Comparison of ENCODE assay signal across 1 cellular context in the genomic region with DNA sequence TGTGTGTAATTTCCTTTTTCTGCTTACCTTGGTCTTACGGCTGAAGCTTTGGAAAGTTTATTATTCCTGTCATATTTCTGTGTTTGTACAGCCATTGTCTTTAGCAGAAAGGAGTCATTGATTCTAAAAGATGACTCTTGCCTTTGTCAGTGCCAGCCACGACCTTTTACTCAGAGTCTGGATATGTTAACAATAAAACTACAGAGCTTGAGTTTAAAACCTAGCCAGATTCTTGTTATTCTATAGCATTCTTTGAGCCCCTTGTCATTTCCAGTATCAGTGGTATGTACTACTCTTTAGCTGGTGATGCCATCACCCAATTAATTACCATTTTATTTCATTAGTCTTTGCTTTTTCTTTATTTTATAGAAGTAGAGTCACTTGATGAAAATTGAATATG.
TF ChIP-seq lines count a peak whose summit lies in the region.

No MANE protein-coding gene starts in this region.

TF ChIP-seq in HepG2, 621 proteins besides CTCF, POLR2A, EP300 and RAD21 (continued from another document):
- TF ChIP-seq, protein P1, sequence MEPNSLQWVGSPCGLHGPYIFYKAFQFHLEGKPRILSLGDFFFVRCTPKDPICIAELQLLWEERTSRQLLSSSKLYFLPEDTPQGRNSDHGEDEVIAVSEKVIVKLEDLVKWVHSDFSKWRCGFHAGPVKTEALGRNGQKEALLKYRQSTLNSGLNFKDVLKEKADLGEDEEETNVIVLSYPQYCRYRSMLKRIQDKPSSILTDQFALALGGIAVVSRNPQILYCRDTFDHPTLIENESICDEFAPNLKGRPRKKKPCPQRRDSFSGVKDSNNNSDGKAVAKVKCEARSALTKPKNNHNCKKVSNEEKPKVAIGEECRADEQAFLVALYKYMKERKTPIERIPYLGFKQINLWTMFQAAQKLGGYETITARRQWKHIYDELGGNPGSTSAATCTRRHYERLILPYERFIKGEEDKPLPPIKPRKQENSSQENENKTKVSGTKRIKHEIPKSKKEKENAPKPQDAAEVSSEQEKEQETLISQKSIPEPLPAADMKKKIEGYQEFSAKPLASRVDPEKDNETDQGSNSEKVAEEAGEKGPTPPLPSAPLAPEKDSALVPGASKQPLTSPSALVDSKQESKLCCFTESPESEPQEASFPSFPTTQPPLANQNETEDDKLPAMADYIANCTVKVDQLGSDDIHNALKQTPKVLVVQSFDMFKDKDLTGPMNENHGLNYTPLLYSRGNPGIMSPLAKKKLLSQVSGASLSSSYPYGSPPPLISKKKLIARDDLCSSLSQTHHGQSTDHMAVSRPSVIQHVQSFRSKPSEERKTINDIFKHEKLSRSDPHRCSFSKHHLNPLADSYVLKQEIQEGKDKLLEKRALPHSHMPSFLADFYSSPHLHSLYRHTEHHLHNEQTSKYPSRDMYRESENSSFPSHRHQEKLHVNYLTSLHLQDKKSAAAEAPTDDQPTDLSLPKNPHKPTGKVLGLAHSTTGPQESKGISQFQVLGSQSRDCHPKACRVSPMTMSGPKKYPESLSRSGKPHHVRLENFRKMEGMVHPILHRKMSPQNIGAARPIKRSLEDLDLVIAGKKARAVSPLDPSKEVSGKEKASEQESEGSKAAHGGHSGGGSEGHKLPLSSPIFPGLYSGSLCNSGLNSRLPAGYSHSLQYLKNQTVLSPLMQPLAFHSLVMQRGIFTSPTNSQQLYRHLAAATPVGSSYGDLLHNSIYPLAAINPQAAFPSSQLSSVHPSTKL (CRISPR knock-in tag; IDR thresholded peaks at IDR 0.05): peak; percentile 43
- TF ChIP-seq ZNF30 (CRISPR knock-in tag; IDR thresholded peaks at IDR 0.05): no peak
- TF ChIP-seq ZZZ3 (CRISPR knock-in tag; IDR thresholded peaks at IDR 0.05; ENCODE audit: borderline replicate concordance): no peak
- no peak for TF ChIP-seq AGO1 (IDR thresholded peaks at IDR 0.05; ENCODE audit: low read depth, low read length, poor library complexity, severe bottlenecking)
- TF ChIP-seq, protein P2, sequence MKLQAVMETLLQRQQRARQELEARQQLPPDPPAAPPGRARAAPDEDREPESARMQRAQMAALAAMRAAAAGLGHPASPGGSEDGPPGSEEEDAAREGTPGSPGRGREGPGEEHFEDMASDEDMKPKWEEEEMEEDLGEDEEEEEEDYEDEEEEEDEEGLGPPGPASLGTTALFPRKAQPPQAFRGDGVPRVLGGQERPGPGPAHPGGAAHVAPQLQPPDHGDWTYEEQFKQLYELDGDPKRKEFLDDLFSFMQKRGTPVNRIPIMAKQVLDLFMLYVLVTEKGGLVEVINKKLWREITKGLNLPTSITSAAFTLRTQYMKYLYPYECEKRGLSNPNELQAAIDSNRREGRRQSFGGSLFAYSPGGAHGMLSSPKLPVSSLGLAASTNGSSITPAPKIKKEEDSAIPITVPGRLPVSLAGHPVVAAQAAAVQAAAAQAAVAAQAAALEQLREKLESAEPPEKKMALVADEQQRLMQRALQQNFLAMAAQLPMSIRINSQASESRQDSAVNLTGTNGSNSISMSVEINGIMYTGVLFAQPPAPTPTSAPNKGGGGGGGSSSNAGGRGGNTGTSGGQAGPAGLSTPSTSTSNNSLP (IDR thresholded peaks at IDR 0.05; ENCODE audit: low read depth, low read length): 0 out of 2 replicates have a peak, but pooled peaks have one; percentile 12
- TF ChIP-seq, protein P3, sequence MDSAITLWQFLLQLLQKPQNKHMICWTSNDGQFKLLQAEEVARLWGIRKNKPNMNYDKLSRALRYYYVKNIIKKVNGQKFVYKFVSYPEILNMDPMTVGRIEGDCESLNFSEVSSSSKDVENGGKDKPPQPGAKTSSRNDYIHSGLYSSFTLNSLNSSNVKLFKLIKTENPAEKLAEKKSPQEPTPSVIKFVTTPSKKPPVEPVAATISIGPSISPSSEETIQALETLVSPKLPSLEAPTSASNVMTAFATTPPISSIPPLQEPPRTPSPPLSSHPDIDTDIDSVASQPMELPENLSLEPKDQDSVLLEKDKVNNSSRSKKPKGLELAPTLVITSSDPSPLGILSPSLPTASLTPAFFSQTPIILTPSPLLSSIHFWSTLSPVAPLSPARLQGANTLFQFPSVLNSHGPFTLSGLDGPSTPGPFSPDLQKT (CRISPR knock-in tag; IDR thresholded peaks at IDR 0.05; ENCODE audit: borderline replicate concordance): no peak
- peak; percentile 51 for TF ChIP-seq SOX13 (IDR thresholded peaks at IDR 0.05)
- TF ChIP-seq SOX13 (CRISPR knock-in tag; conservative IDR thresholded peaks at IDR 0.05 in 1 of 2, IDR thresholded peaks at IDR 0.05 in 1 of 2): peak in 1 of 2 experiments; percentile 92; a peak in 2 of 4 replicates
- TF ChIP-seq RCOR2 (CRISPR knock-in tag; IDR thresholded peaks at IDR 0.05): no peak
- TF ChIP-seq ZNF616 (CRISPR knock-in tag; IDR thresholded peaks at IDR 0.05; ENCODE audit: low read depth): no peak
- no peak for TF ChIP-seq RBM39 (IDR thresholded peaks at IDR 0.05; ENCODE audit: low read depth, low read length, poor library complexity, severe bottlenecking)
- no peak for TF ChIP-seq MEIS2 (CRISPR knock-in tag; IDR thresholded peaks at IDR 0.05)
- TF ChIP-seq ZNF205 (CRISPR knock-in tag; IDR thresholded peaks at IDR 0.05): no peak
- no peak for TF ChIP-seq PTBP1 (IDR thresholded peaks at IDR 0.05; ENCODE audit: low read depth, low read length, poor library complexity, severe bottlenecking)
- TF ChIP-seq SOX5 (CRISPR knock-in tag; IDR thresholded peaks at IDR 0.05; ENCODE audit: borderline replicate concordance): peak; percentile 90
